Comparison of ENCODE assay signal across 8 cellular contexts in the genomic region with DNA sequence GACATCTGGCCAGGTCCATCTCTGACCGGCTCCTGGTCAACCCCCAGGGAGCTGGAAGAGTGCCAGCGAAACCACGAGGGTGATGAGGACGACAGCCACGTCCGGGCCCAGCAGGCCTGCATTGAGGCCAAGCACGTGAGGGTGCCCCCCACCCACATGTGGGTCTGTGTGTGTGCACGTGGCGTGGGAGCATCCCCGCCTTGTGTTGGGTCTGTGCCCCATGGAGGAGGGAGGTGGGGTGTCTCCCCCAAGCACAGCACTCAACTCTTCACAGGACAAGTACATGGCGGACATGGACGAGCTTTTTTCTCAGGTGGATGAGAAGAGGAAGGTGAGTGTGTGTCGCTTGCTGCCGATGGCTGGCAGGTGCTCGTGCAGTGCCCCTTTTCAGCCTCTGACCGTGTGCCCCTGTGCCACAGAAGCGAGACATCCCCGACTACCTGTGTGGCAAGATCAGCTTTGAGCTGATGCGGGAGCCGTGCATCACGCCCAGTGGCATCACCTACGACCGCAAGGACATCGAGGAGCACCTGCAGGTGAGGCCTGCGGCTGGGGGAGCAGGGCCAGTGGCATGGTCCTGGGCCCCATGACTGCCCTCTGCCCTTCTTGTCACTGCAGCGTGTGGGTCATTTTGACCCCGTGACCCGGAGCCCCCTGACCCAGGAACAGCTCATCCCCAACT. TPM values are rescaled to one million over a fixed set of nuclear protein-coding genes. Genes with fewer than 3 reads are reported as not detected.
DNase-seq lines count a peak whose midpoint lies in the region; ATAC-seq and TF ChIP-seq lines count a peak whose summit lies in the region.

No MANE protein-coding gene starts in this region.

- no peak overlapping the region for H3K27ac Mint-ChIP-seq in nephron progenitor cell

- H3K27ac ChIP-seq in breast epithelium (peak overlapping the region in 1 of 2 donors; percentile 12), foreskin keratinocyte (no peak overlapping the region)

- H3K36me3 ChIP-seq in Loucy (ENCODE audit: insufficient read depth, low read length) (no peaks in the 10 kb centered on the region), breast epithelium (no peaks in the 10 kb centered on the region)

- intact Hi-C loops in breast epithelium (cut with DNase I; ENCODE audit: low total_unique reads), result no loop called here

- peak overlapping the region; percentile 76 for H3K9ac ChIP-seq in Loucy (ENCODE audit: low read depth, low read length, poor library complexity, severe bottlenecking)

- peaks cover 16% of the 10 kb centered on the region; the same call in 1 of the 2 replicates for H3K79me2 ChIP-seq in Loucy (ENCODE audit: insufficient read depth, low read length)

- TF ChIP-seq CTCF in Loucy (conservative IDR thresholded peaks at IDR 0.05; ENCODE audit: low read length) (no peak), breast epithelium (IDR thresholded peaks at IDR 0.05) (no peak), nephron progenitor cell (IDR thresholded peaks at IDR 0.05) (no peak), foreskin keratinocyte (conservative IDR thresholded peaks at IDR 0.05) (no peak)

- no peaks in the 10 kb centered on the region for H3K9me2 ChIP-seq in Loucy (replicated peaks; ENCODE audit: low read depth, low read length)

- ATAC-seq in GM21529 (IDR thresholded peaks at IDR 0.05; ENCODE audit: unreplicated experiment) (no peak), foreskin keratinocyte (no peak)

- H3K9me3 ChIP-seq in Loucy (ENCODE audit: insufficient read depth, low read depth, low read length), result no peaks in the 10 kb centered on the region
- H3K9me3 ChIP-seq in breast epithelium, result no peaks in the 10 kb centered on the region

- no peaks in the 10 kb centered on the region for H3K9me3 Mint-ChIP-seq in nephron progenitor cell

- H3K4me2 ChIP-seq in Loucy (ENCODE audit: low read depth, low read length, poor library complexity, severe bottlenecking), result peak overlapping the region; percentile 73

- peak overlapping the region; percentile 82 for H3K4me3 ChIP-seq in Loucy (ENCODE audit: low read length, poor library complexity, severe bottlenecking)
- peak overlapping the region in 2 of 3 donors; percentile 86 to 90 for H3K4me3 ChIP-seq in breast epithelium

- peaks cover 19% of the 10 kb centered on the region for H3K36me3 Mint-ChIP-seq in nephron progenitor cell (ENCODE audit: low read depth)

- peaks cover 4% of the 10 kb centered on the region for H3K27me3 Mint-ChIP-seq in nephron progenitor cell (ENCODE audit: low read depth, poor library complexity)

- peaks cover 2% of the 10 kb centered on the region for H4K20me1 ChIP-seq in Loucy (ENCODE audit: insufficient read depth, low read length, poor library complexity, severe bottlenecking)

- no peak for TF ChIP-seq POLR2A in breast epithelium (IDR thresholded peaks at IDR 0.05)

- H3K4me1 Mint-ChIP-seq in nephron progenitor cell, result peaks cover 41% of the 10 kb centered on the region

- DNase-seq in COLO668 (lab: John Stamatoyannopoulos, UW; ENCODE audit: unreplicated experiment) (peak; percentile 50), breast epithelium (ENCODE audit: low spot score in 2 of 2) (no peak), nephron progenitor cell (no peak), SK-N-DZ (ENCODE audit: low spot score) (no peak), mucosa of gallbladder (ENCODE audit: low spot score) (no peak), foreskin keratinocyte (no peak)

- H3K4me1 ChIP-seq in Loucy (ENCODE audit: insufficient read depth, low read length, poor library complexity, severe bottlenecking) (peaks cover 4% of the 10 kb centered on the region), breast epithelium (peaks cover 17 to 41% of the 10 kb centered on the region in 2 donors), foreskin keratinocyte (no peaks in the 10 kb centered on the region)

- no peaks in the 10 kb centered on the region for H3F3A ChIP-seq in Loucy (ENCODE audit: low read depth)

- H3K27me3 ChIP-seq in Loucy (ENCODE audit: insufficient read depth, low read length, poor library complexity, severe bottlenecking) (no peaks in the 10 kb centered on the region), breast epithelium (no peaks in the 10 kb centered on the region), foreskin keratinocyte (no peaks in the 10 kb centered on the region)

- peak overlapping the region; percentile 78 for H3K4me3 Mint-ChIP-seq in nephron progenitor cell

- H2AFZ ChIP-seq in Loucy (ENCODE audit: low read length), result no peak overlapping the region

RNA-seq across cellular contexts. Expression of gene STUB1, which starts 1.7 kb away (rescaled TPM):
- total RNA-seq in breast epithelium (100 to 1,000 TPM; 127 to 184 (median 175) TPM), mucosa of gallbladder (125 TPM), foreskin keratinocyte (125 and 138 TPM in 2 replicates)
- polyA plus RNA-seq in SK-N-DZ (2014; cell fraction: cytosol; rRNA removed), result 140 and 159 TPM in 2 replicates
- 174 and 233 TPM in 2 replicates for polyA plus RNA-seq in SK-N-DZ (2014; cell fraction: nucleus; rRNA removed)
- polyA plus RNA-seq in foreskin keratinocyte, result 167 and 172 TPM in 2 replicates

RNA-seq across cellular contexts. Expression of gene JMJD8, which starts 2.2 kb away (rescaled TPM):
- total RNA-seq in breast epithelium (10 to 100 TPM; 67.2 to 83.4 (median 67.5) TPM), mucosa of gallbladder (66.7 TPM), foreskin keratinocyte (42.3 and 45.9 TPM in 2 replicates)
- 55.0 and 69.1 TPM in 2 replicates for polyA plus RNA-seq in SK-N-DZ (2014; cell fraction: cytosol; rRNA removed)
- polyA plus RNA-seq in SK-N-DZ (2014; cell fraction: nucleus; rRNA removed), result 128 and 130 TPM in 2 replicates
- polyA plus RNA-seq in foreskin keratinocyte, result 48.0 and 58.7 TPM in 2 replicates

RNA-seq across cellular contexts. Expression of gene RHBDL1, which starts 6.4 kb away (rescaled TPM):
- total RNA-seq in breast epithelium (1 to 10 TPM in 2 of 3 donors, under 1 TPM in 1; 0.48 to 2.3 (median 1.0) TPM), mucosa of gallbladder (5.5 TPM), foreskin keratinocyte (1.3 and 2.0 TPM in 2 replicates)
- 0.82 and 3.2 TPM in 2 replicates for polyA plus RNA-seq in SK-N-DZ (2014; cell fraction: cytosol; rRNA removed)
- 33.2 and 40.6 TPM in 2 replicates for polyA plus RNA-seq in SK-N-DZ (2014; cell fraction: nucleus; rRNA removed)
- 1.6 and 3.0 TPM in 2 replicates for polyA plus RNA-seq in foreskin keratinocyte

RNA-seq across cellular contexts. Expression of gene WDR24, which starts 8.3 kb away (rescaled TPM):
- total RNA-seq in breast epithelium (1 to 10 TPM; 7.2 to 9.2 (median 8.8) TPM), mucosa of gallbladder (14.8 TPM), foreskin keratinocyte (7.9 and 8.2 TPM in 2 replicates)
- 13.4 and 13.5 TPM in 2 replicates for polyA plus RNA-seq in SK-N-DZ (2014; cell fraction: cytosol; rRNA removed)
- polyA plus RNA-seq in SK-N-DZ (2014; cell fraction: nucleus; rRNA removed), result 32.4 and 42.6 TPM in 2 replicates
- 6.9 and 7.2 TPM in 2 replicates for polyA plus RNA-seq in foreskin keratinocyte

RNA-seq across cellular contexts. Expression of gene RHOT2, which starts 14.0 kb away (rescaled TPM):
- total RNA-seq in breast epithelium, result 10 to 100 TPM; 39.4 to 90.8 (median 66.9) TPM
- 101 and 112 TPM in 2 replicates for polyA plus RNA-seq in SK-N-DZ (2014; cell fraction: cytosol; rRNA removed)
- 1,136 and 1,411 TPM in 2 replicates for polyA plus RNA-seq in SK-N-DZ (2014; cell fraction: nucleus; rRNA removed)
- 125 TPM for total RNA-seq in mucosa of gallbladder
- total RNA-seq in foreskin keratinocyte, result 70.3 and 75.5 TPM in 2 replicates
- 93.6 and 104 TPM in 2 replicates for polyA plus RNA-seq in foreskin keratinocyte
